25 cellular contexts compared by ENCODE assay signal in the genomic region with DNA sequence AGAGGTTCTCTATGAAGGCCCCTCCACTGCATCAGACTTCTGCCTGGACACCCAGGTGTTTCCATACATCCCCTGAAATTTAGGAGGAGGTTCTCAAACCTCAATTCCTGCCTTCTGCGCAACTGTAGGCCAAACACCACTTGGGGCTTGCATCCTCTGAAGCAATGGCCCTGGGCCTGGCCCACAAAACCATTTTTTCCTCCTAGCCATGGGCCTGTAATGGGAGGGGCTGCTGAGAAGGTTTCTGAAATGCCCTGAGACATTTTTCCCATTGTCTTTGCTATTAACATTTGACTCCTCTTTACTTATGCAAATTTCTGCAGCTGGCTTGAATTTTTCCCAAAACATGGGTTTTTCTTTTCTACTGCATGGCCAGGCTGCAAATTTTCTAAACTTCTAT. TPM values are rescaled to one million over a fixed set of nuclear protein-coding genes. Genes with fewer than 3 reads are reported as not detected.
DNase-seq lines count a peak whose midpoint lies in the region; TF ChIP-seq lines count a peak whose summit lies in the region.
"Had no signal": no experiment of that assay in that cellular context is flagged by ENCODE, and none has a peak within 500 bp of the region (broad histone marks: within the 10 kb centered on the region; RNA-seq: fewer than 3 reads in every experiment).

No MANE protein-coding gene starts in this region.

- no peaks in the 10 kb centered on the region for H3K4me1 ChIP-seq in NT2/D1 (ENCODE audit: insufficient read depth, insufficient read length)
- H3K4me1 ChIP-seq in endodermal cell (ENCODE audit: control insufficient read depth, insufficient read depth, low read length): no peaks in the 10 kb centered on the region
- H3K4me1 ChIP-seq: transverse colon had no signal

- no peak for DNase-seq in activated naive CD4-positive, alpha-beta T cell treated with anti-CD3 and anti-CD28 coated beads, Interleukin-2, amount 10 ng/mL, durations not matched to agents 7 days and 5 days
- no peak for DNase-seq in activated naive CD4-positive, alpha-beta T cell treated with Interleukin-2 at 50 U/mL for 16 hours
- DNase-seq in NT2/D1 (ENCODE audit: low read depth, low spot score): peak; percentile 20
- DNase-seq in endodermal cell: peak; percentile 53
- DNase-seq in stimulated activated CD8-positive, alpha-beta memory T cell treated with anti-CD3 and anti-CD28 coated beads, Interleukin-4, amount 100 ng/mL, for 48 hours: no peak
- no peak for DNase-seq in middle frontal gyrus (ENCODE audit: extremely low spot score, low spot score)
- DNase-seq in iPS-NIHi11 (ENCODE audit: low spot score): no peak
- DNase-seq: ACHN; activated CD4-positive, alpha-beta T cell treated with anti-CD3 and anti-CD28 coated beads for 4 hours; activated effector memory CD4-positive, alpha-beta T cell treated with Interleukin-2 at 50 U/mL for 16 hours; amygdala; HFFc6; hypothalamus; left lung; mesendoderm; NCI-H1417; NCI-H446; SK-N-SH; T-helper 17 cell; transverse colon had no signal

- 92% methylated on average over 1 of the region's 1 CpG; no CpG with 5 or more reads in 1 of the 2 experiments for WGBS in endodermal cell (ENCODE audit: insufficient coverage in 1 of 2, insufficient read length in 1 of 2), 2 experiments

- TF ChIP-seq CTCF in endodermal cell (conservative IDR thresholded peaks at IDR 0.05): no peak

- H3K27ac Mint-ChIP-seq in activated naive CD4-positive, alpha-beta T cell treated with anti-CD3 and anti-CD28 coated beads, Interleukin-2, amount 10 ng/mL, durations not matched to agents 7 days and 5 days: peak overlapping the region; percentile 26
- no peak overlapping the region for H3K27ac Mint-ChIP-seq in endodermal cell
- H3K27ac Mint-ChIP-seq: HFFc6, T-helper 17 cell had no signal

- H3K4me1 Mint-ChIP-seq in activated naive CD4-positive, alpha-beta T cell treated with anti-CD3 and anti-CD28 coated beads, Interleukin-2, amount 10 ng/mL, durations not matched to agents 7 days and 5 days: peaks cover 71% of the 10 kb centered on the region
- H3K4me1 Mint-ChIP-seq in endodermal cell: peaks cover 10% of the 10 kb centered on the region

- H3K4me3 ChIP-seq in NT2/D1 (ENCODE audit: insufficient read length, low read depth): no peak overlapping the region
- H3K4me3 ChIP-seq in endodermal cell (ENCODE audit: low read length): peak overlapping the region; percentile 61
- H3K4me3 ChIP-seq: left lung, transverse colon had no signal

- peaks cover 39% of the 10 kb centered on the region for H3K36me3 Mint-ChIP-seq in activated naive CD4-positive, alpha-beta T cell treated with anti-CD3 and anti-CD28 coated beads, Interleukin-2, amount 10 ng/mL, durations not matched to agents 7 days and 5 days
- no peaks in the 10 kb centered on the region for H3K36me3 Mint-ChIP-seq in endodermal cell (ENCODE audit: low read depth)

- no peaks in the 10 kb centered on the region for H3K27me3 Mint-ChIP-seq in activated naive CD4-positive, alpha-beta T cell treated with anti-CD3 and anti-CD28 coated beads, Interleukin-2, amount 10 ng/mL, durations not matched to agents 7 days and 5 days
- no peaks in the 10 kb centered on the region for H3K27me3 Mint-ChIP-seq in endodermal cell (ENCODE audit: insufficient read depth)
- H3K27me3 Mint-ChIP-seq: T-helper 17 cell had no signal

- H3K27me3 ChIP-seq in NT2/D1 (ENCODE audit: insufficient read depth, insufficient read length) (no peaks in the 10 kb centered on the region), endodermal cell (ENCODE audit: control insufficient read depth, insufficient read depth, low read length, poor library complexity, severe bottlenecking) (no peaks in the 10 kb centered on the region)
- H3K27me3 ChIP-seq: left lung, transverse colon had no signal

- H3K9me3 ChIP-seq in NT2/D1 (ENCODE audit: insufficient read depth, low read length): peaks cover 16% of the 10 kb centered on the region; the same call in 1 of the 2 replicates
- peaks cover 11% of the 10 kb centered on the region for H3K9me3 ChIP-seq in endodermal cell (ENCODE audit: control insufficient read depth, low read length)
- H3K9me3 ChIP-seq: left lung, SK-N-SH, transverse colon had no signal

- no peak overlapping the region for H3K9ac ChIP-seq in NT2/D1 (ENCODE audit: insufficient read length, low read depth)
- no peak overlapping the region for H3K9ac ChIP-seq in endodermal cell (ENCODE audit: extremely low read depth, low read length, poor library complexity, severe bottlenecking)
- H3K9ac ChIP-seq: KMS-11, SK-N-SH had no signal

- no peaks in the 10 kb centered on the region for H3K36me3 ChIP-seq in NT2/D1 (ENCODE audit: insufficient read depth, insufficient read length, low read length)
- H3K36me3 ChIP-seq in endodermal cell (ENCODE audit: control insufficient read depth, insufficient read depth, low read length): no peaks in the 10 kb centered on the region
- H3K36me3 ChIP-seq: left lung, transverse colon had no signal

- CTCF ChIA-PET in activated naive CD4-positive, alpha-beta T cell treated with anti-CD3 and anti-CD28 coated beads, Interleukin-2, amount 10 ng/mL, durations not matched to agents 7 days and 5 days (lab: Charles Lee): interaction anchor here (0.7 kb wide), 1 partner anchor 1168 kb away, joined by 4 read pairs; no protein-coding TSS in a partner anchor

- H3K27ac ChIP-seq in endodermal cell (ENCODE audit: low read depth, low read length): no peak overlapping the region
- H3K27ac ChIP-seq: C4-2B, HL-60, KMS-11, left lung, transverse colon had no signal

- H3K9me3 Mint-ChIP-seq in activated naive CD4-positive, alpha-beta T cell treated with anti-CD3 and anti-CD28 coated beads, Interleukin-2, amount 10 ng/mL, durations not matched to agents 7 days and 5 days: peaks cover 23% of the 10 kb centered on the region
- peaks cover 11% of the 10 kb centered on the region for H3K9me3 Mint-ChIP-seq in endodermal cell

- H3K4me3 Mint-ChIP-seq in activated naive CD4-positive, alpha-beta T cell treated with anti-CD3 and anti-CD28 coated beads, Interleukin-2, amount 10 ng/mL, durations not matched to agents 7 days and 5 days: no peak overlapping the region
- no peak overlapping the region for H3K4me3 Mint-ChIP-seq in endodermal cell
- H3K4me3 Mint-ChIP-seq: HFFc6, T-helper 17 cell had no signal

RNA-seq across cellular contexts. Expression of gene PTPRC, which starts 37.9 kb away (rescaled TPM):
- total RNA-seq in endodermal cell: under 1 TPM in 1 of 2 donors, not detected in 1; 0.11 TPM
- polyA plus RNA-seq in endodermal cell (2013, experiment 1 of 2): not detected
- polyA plus RNA-seq in endodermal cell (2013, experiment 2 of 2): not detected
- total RNA-seq: chondrocyte, Daoy had no signal

Comparison
In these comparisons a context has a peak if more than half of its experiments do, and no peak if none do; other contexts are left out.
1. DNase-seq: peak in NT2/D1 (single experiment) and endodermal cell (single experiment); none in activated naive CD4-positive, alpha-beta T cell treated with anti-CD3 and anti-CD28 coated beads, Interleukin-2, amount 10 ng/mL, durations not matched to agents 7 days and 5 days (single experiment), activated naive CD4-positive, alpha-beta T cell treated with Interleukin-2 at 50 U/mL for 16 hours (single experiment), stimulated activated CD8-positive, alpha-beta memory T cell treated with anti-CD3 and anti-CD28 coated beads, Interleukin-4, amount 100 ng/mL, for 48 hours (single experiment), middle frontal gyrus (single experiment) and iPS-NIHi11 (single experiment).